In the genomic region with DNA sequence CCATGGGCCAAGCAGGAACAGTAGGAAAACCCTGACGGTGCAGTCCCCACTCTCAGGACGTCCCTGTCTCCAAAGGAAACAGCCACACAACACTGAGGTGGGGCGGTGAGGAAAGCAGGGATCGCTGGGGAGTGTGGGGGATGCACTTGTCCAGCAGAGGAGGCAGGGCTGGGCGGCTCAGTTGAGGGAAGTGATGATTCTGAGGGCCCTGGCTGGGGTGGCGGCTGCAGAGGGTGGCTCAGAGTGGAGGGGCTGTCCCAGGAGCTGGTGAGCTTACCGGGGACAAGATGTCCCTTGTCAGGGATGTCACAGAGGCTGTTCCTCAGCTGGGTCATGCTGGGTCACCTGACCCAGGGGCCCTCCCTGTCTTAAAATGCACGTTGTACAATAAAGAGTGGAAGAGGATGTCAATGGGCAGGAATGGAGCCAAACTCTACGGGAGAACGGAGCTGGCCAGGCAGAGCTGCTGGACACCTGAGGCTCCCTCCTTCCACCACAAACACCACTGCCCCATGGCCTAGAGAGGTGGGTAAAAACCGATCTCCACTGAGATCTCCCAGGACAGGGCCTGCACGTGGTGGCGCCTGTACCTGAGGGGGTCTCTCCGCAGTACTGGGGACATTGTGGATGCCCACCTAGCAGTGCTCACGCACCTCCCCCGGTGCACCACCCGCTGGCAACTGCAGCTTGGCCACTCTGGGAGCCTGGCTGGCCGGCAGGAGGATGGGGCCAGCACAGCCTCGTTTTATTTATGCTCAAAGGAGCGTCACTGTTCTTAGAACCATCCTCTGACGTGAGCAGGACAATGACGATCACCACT, we compare ENCODE assay signal across 17 cellular contexts. TPM values are rescaled to one million over a fixed set of nuclear protein-coding genes. Genes with fewer than 3 reads are reported as not detected.
"Had no signal": no experiment of that assay in that cellular context is flagged by ENCODE, and none has a peak within 500 bp of the region (broad histone marks: within the 10 kb centered on the region; RNA-seq: fewer than 3 reads in every experiment).

No MANE protein-coding gene starts in this region.

- H3K27ac ChIP-seq: adrenal gland, cardiac muscle cell, skin epidermis, upper lobe of left lung had no signal

- DNase-seq: activated CD4-positive, alpha-beta memory T cell treated with anti-CD3 and anti-CD28 coated beads for 36 hours; activated CD4-positive, alpha-beta T cell treated with anti-CD3 and anti-CD28 coated beads for 1 hour; activated effector memory CD4-positive, alpha-beta T cell treated with anti-CD3 and anti-CD28 coated beads, Interleukin-2, amount 50 U/mL, for 16 hours; activated T-cell treated with anti-CD3 and anti-CD28 coated beads, Interleukin-2, amount 50 U/mL, for 4 hours; foreskin fibroblast; hypothalamus; retina; stimulated activated CD4-positive, alpha-beta T cell treated with anti-CD3 and anti-CD28 coated beads, Interleukin-4, amount 100 ng/mL, for 24 hours; stimulated activated naive CD4-positive, alpha-beta T cell treated with Interleukin-2 at 50 U/mL for 16 hours; upper lobe of left lung had no signal

- H3K36me3 Mint-ChIP-seq: activated CD4-positive, alpha-beta memory T cell treated with anti-CD3 and anti-CD28 coated beads for 36 hours; activated naive CD4-positive, alpha-beta T cell treated with anti-CD3 and anti-CD28 coated beads, Interleukin-2, amount 50 U/mL, for 24 hours had no signal

- ATAC-seq: activated T-cell treated with anti-CD3 and anti-CD28 coated beads, Interleukin-2, amount 50 U/mL, for 4 hours had no signal

- H3K4me3 ChIP-seq: adrenal gland, cardiac muscle cell, skin epidermis, upper lobe of left lung had no signal

- H3K27ac Mint-ChIP-seq: activated CD4-positive, alpha-beta memory T cell treated with anti-CD3 and anti-CD28 coated beads for 36 hours; activated naive CD4-positive, alpha-beta T cell treated with anti-CD3 and anti-CD28 coated beads, Interleukin-2, amount 50 U/mL, for 24 hours had no signal

- H3K9me3 Mint-ChIP-seq: activated CD4-positive, alpha-beta memory T cell treated with anti-CD3 and anti-CD28 coated beads for 36 hours; activated naive CD4-positive, alpha-beta T cell treated with anti-CD3 and anti-CD28 coated beads, Interleukin-2, amount 50 U/mL, for 24 hours; activated T-cell treated with anti-CD3 and anti-CD28 coated beads, Interleukin-2, amount 50 U/mL, for 4 hours had no signal

- H3K4me3 Mint-ChIP-seq: activated CD4-positive, alpha-beta memory T cell treated with anti-CD3 and anti-CD28 coated beads for 36 hours; activated naive CD4-positive, alpha-beta T cell treated with anti-CD3 and anti-CD28 coated beads, Interleukin-2, amount 50 U/mL, for 24 hours; activated T-cell treated with anti-CD3 and anti-CD28 coated beads, Interleukin-2, amount 50 U/mL, for 4 hours had no signal

- H3K4me1 Mint-ChIP-seq: activated naive CD4-positive, alpha-beta T cell treated with anti-CD3 and anti-CD28 coated beads, Interleukin-2, amount 50 U/mL, for 24 hours had no signal

RNA-seq across cellular contexts. Expression of a gene that starts 9.7 kb away (rescaled TPM):
- total RNA-seq: T-helper 1 cell treated with Interleukin-12 subunit alpha and Interleukin-12 subunit beta and Interleukin-4 antibody, amounts not matched to agents 30 ng/mL and 1 ng/mL, for 36 hours had no signal

RNA-seq across cellular contexts. Expression of a gene that starts 40.5 kb away (rescaled TPM):
- total RNA-seq: activated CD4-positive, alpha-beta memory T cell treated with anti-CD3 and anti-CD28 coated beads for 36 hours; activated T-cell treated with anti-CD3 and anti-CD28 coated beads, Interleukin-2, amount 50 U/mL, for 4 hours; endothelial cell of umbilical vein; lower leg skin; T-helper 1 cell treated with Interleukin-12 subunit alpha and Interleukin-12 subunit beta and Interleukin-4 antibody, amounts not matched to agents 30 ng/mL and 1 ng/mL, for 36 hours; upper lobe of left lung had no signal
